Comparison of ENCODE assay signal across 9 cellular contexts in genomic region chr1:158821723-158822122, GRCh38. TPM values are rescaled to one million over a fixed set of nuclear protein-coding genes. Genes with fewer than 3 reads are reported as not detected.
"Had no signal": no experiment of that assay in that cellular context is flagged by ENCODE, and none has a peak within 500 bp of the region (broad histone marks: within the 10 kb centered on the region; RNA-seq: fewer than 3 reads in every experiment).

No MANE protein-coding gene starts in this region.

- DNase-seq: GDM1, GF-D8 had no signal

- ATAC-seq: GM12878 had no signal

- FAIRE-seq: G401.6, GM12878, GM12891, GM12892, GM18507, GM19239 had no signal

- H3K4me3 ChIP-seq: GM12878 had no signal

RNA-seq across cellular contexts. Expression of gene MNDA, which starts 9.4 kb away (rescaled TPM):
- total RNA-seq: G401 had no signal

RNA-seq across cellular contexts. Expression of gene OR6N2, which starts 40.7 kb away (rescaled TPM):
- total RNA-seq: G401, GM12878 had no signal
- polyA plus RNA-seq: GM12878 had no signal

RNA-seq across cellular contexts. Expression of gene OR6N1, which starts 49.7 kb away (rescaled TPM):
- total RNA-seq: G401, GM12878 had no signal
- polyA plus RNA-seq: GM12878 had no signal
